In genomic region chr1:38990746-38991637, GRCh38 we compare ENCODE assay signal across 8 cellular contexts. TPM values are rescaled to one million over a fixed set of nuclear protein-coding genes. Genes with fewer than 3 reads are reported as not detected.
DNase-seq lines count a peak whose midpoint lies in the region; ATAC-seq and TF ChIP-seq lines count a peak whose summit lies in the region.

A gene with protein sequence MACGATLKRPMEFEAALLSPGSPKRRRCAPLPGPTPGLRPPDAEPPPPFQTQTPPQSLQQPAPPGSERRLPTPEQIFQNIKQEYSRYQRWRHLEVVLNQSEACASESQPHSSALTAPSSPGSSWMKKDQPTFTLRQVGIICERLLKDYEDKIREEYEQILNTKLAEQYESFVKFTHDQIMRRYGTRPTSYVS (plus strand): TSS chr1:38991276. CDS start chr1:38991381, 105 bp downstream.

- H3K36me3 Mint-ChIP-seq in activated naive CD8-positive, alpha-beta T cell treated with anti-CD3 and anti-CD28 coated beads, Interleukin-2, amount 10 ng/mL, durations not matched to agents 7 days and 5 days = peaks cover 16% of the 10 kb centered on the region
- peaks cover 10% of the 10 kb centered on the region for H3K36me3 Mint-ChIP-seq in osteocyte (ENCODE audit: unreplicated experiment)

- intact Hi-C loops in head of caudate nucleus (cut with DNase I) = loop anchor here (10.0 kb wide), 1 partner anchor 116 kb away; the partner anchor contains the start of gene MYCBP

- H3K4me3 Mint-ChIP-seq in activated naive CD8-positive, alpha-beta T cell treated with anti-CD3 and anti-CD28 coated beads, Interleukin-2, amount 10 ng/mL, durations not matched to agents 7 days and 5 days = peak within 1 kb of the TSS; percentile 95
- H3K4me3 Mint-ChIP-seq in osteocyte (ENCODE audit: unreplicated experiment) = peak within 1 kb of the TSS; percentile 85

- no peaks in the 10 kb centered on the region for H3K9me2 ChIP-seq in SU-DHL-6 (replicated peaks; ENCODE audit: insufficient read depth, low read length)

- H3K27ac ChIP-seq in SU-DHL-6 (ENCODE audit: low read depth, low read length) = peak within 1 kb of the TSS; percentile 51
- peak within 1 kb of the TSS; percentile 93 to 95 for H3K27ac ChIP-seq in thoracic aorta

- DNase-seq in GM12864 (ENCODE audit: low read depth) = peak; percentile 86
- DNase-seq in NCI-H1105 treated with DMSO at 0.1 percent for 48 hours (lab: John Stamatoyannopoulos, UW) = peak; percentile 94
- peak; percentile 100 for DNase-seq in activated naive CD8-positive, alpha-beta T cell treated with anti-CD3 and anti-CD28 coated beads, Interleukin-2, amount 10 ng/mL, durations not matched to agents 7 days and 5 days
- peak; percentile 91 to 100 (median 98) for DNase-seq in head of caudate nucleus
- DNase-seq in osteocyte (ENCODE audit: extremely low spot score, unreplicated experiment) = peak; percentile 100
- peak; percentile 92 for DNase-seq in thoracic aorta (ENCODE audit: low spot score)

- peak within 1 kb of the TSS; percentile 92 for H2AFZ ChIP-seq in SU-DHL-6 (ENCODE audit: low read depth, low read length, severe bottlenecking)

- H3K4me3 ChIP-seq in GM12864 (ENCODE audit: low read depth, low read length) = peak within 1 kb of the TSS; percentile 89
- peak within 1 kb of the TSS; percentile 97 for H3K4me3 ChIP-seq in SU-DHL-6 (ENCODE audit: insufficient read depth, low read length, poor library complexity, severe bottlenecking)
- peak within 1 kb of the TSS; percentile 100 for H3K4me3 ChIP-seq in thoracic aorta

- no peaks in the 10 kb centered on the region for H3K36me3 ChIP-seq in SU-DHL-6 (ENCODE audit: low read length)
- H3K36me3 ChIP-seq in thoracic aorta = no peaks in the 10 kb centered on the region

- peak; percentile 93 for ATAC-seq in HG02678 (IDR thresholded peaks at IDR 0.05; ENCODE audit: unreplicated experiment)
- ATAC-seq in activated naive CD8-positive, alpha-beta T cell treated with anti-CD3 and anti-CD28 coated beads, Interleukin-2, amount 10 ng/mL, durations not matched to agents 7 days and 5 days (ENCODE audit: low read depth) = peak; percentile 90
- peak; percentile 98 for ATAC-seq in thoracic aorta (ENCODE audit: insufficient number of reproducible peaks, low FRiP score, low read depth)

- peaks cover 27% of the 10 kb centered on the region for H3K4me1 Mint-ChIP-seq in activated naive CD8-positive, alpha-beta T cell treated with anti-CD3 and anti-CD28 coated beads, Interleukin-2, amount 10 ng/mL, durations not matched to agents 7 days and 5 days
- peaks cover 40% of the 10 kb centered on the region for H3K4me1 Mint-ChIP-seq in osteocyte (ENCODE audit: unreplicated experiment)

- no peaks in the 10 kb centered on the region for H3K27me3 ChIP-seq in SU-DHL-6 (ENCODE audit: low read length)
- H3K27me3 ChIP-seq in thoracic aorta (replicated peaks; ENCODE audit: insufficient read depth) = no peaks in the 10 kb centered on the region

- no peaks in the 10 kb centered on the region for H3K9me3 Mint-ChIP-seq in activated naive CD8-positive, alpha-beta T cell treated with anti-CD3 and anti-CD28 coated beads, Interleukin-2, amount 10 ng/mL, durations not matched to agents 7 days and 5 days
- H3K9me3 Mint-ChIP-seq in osteocyte (ENCODE audit: unreplicated experiment) = no peaks in the 10 kb centered on the region

- POLR2A ChIA-PET in activated naive CD8-positive, alpha-beta T cell treated with anti-CD3 and anti-CD28 coated beads, Interleukin-2, amount 10 ng/mL, durations not matched to agents 7 days and 5 days (lab: Charles Lee) = interaction anchor here (0.9 to 1.9 kb wide), 7 partner anchors 10 to 1517 kb away, joined by 3 to 9 read pairs (median 3); partner anchors contain the start of genes MYCBP and NDUFS5

- TF ChIP-seq CTCF in GM12864 (IDR thresholded peaks at IDR 0.05; ENCODE audit: low read depth, low read length, missing control alignments) = no peak
- no peak for TF ChIP-seq CTCF in SU-DHL-6 (IDR thresholded peaks at IDR 0.05; ENCODE audit: insufficient read depth, low read length, poor library complexity, severe bottlenecking)
- TF ChIP-seq CTCF in osteocyte (IDR thresholded peaks at IDR 0.05) = no peak
- peak; percentile 32 for TF ChIP-seq CTCF in thoracic aorta (IDR thresholded peaks at IDR 0.05)

- peak within 1 kb of the TSS; percentile 85 for H3K27ac Mint-ChIP-seq in activated naive CD8-positive, alpha-beta T cell treated with anti-CD3 and anti-CD28 coated beads, Interleukin-2, amount 10 ng/mL, durations not matched to agents 7 days and 5 days
- peak within 1 kb of the TSS; percentile 74 for H3K27ac Mint-ChIP-seq in osteocyte (ENCODE audit: unreplicated experiment)

- H3K9me3 ChIP-seq in SU-DHL-6 (ENCODE audit: insufficient read depth, low read length) = no peaks in the 10 kb centered on the region
- no peaks in the 10 kb centered on the region for H3K9me3 ChIP-seq in thoracic aorta

- peaks cover 46% of the 10 kb centered on the region for H3K79me2 ChIP-seq in SU-DHL-6 (ENCODE audit: insufficient read depth, low read length)

- 0 out of 2 replicates have a peak, but pooled peaks cover 18% of the 10 kb centered on the region for H3F3A ChIP-seq in SU-DHL-6 (ENCODE audit: insufficient read depth)

- peaks cover 11% of the 10 kb centered on the region; the same call in 1 of the 2 replicates for H4K20me1 ChIP-seq in SU-DHL-6 (ENCODE audit: low read depth, low read length)

- H3K27me3 Mint-ChIP-seq in activated naive CD8-positive, alpha-beta T cell treated with anti-CD3 and anti-CD28 coated beads, Interleukin-2, amount 10 ng/mL, durations not matched to agents 7 days and 5 days = peaks cover 3% of the 10 kb centered on the region
- no peaks in the 10 kb centered on the region for H3K27me3 Mint-ChIP-seq in osteocyte (ENCODE audit: unreplicated experiment)

- H3K9ac ChIP-seq in SU-DHL-6 (ENCODE audit: low read length) = peak within 1 kb of the TSS; percentile 78

- H3K4me2 ChIP-seq in SU-DHL-6 (ENCODE audit: low read depth, low read length, poor library complexity, severe bottlenecking) = peak within 1 kb of the TSS; percentile 82

- peaks cover 18 to 20% of the 10 kb centered on the region in 2 donors for H3K4me1 ChIP-seq in thoracic aorta (ENCODE audit: control insufficient read depth in 1 of 2, low read depth in 2 of 2)

RNA-seq across cellular contexts. Expression of the gene that starts here (rescaled TPM):
- total RNA-seq in activated naive CD8-positive, alpha-beta T cell treated with anti-CD3 and anti-CD28 coated beads, Interleukin-2, amount 10 ng/mL, durations not matched to agents 7 days and 5 days = 10 to 100 TPM; 55.5 to 60.2 TPM
- total RNA-seq in osteocyte = 42.5 and 42.7 TPM in 2 replicates
- total RNA-seq in thoracic aorta = 10 to 100 TPM; 45.8 to 47.8 TPM

Comparison
In these comparisons a context has a peak if more than half of its experiments do, and no peak if none do; other contexts are left out.
1. Peak in every context shown above with its lines: DNase-seq, ATAC-seq, H3K4me3 ChIP-seq and H3K27ac ChIP-seq.